ENCODE assay signal across 1 cellular context in the genomic region with DNA sequence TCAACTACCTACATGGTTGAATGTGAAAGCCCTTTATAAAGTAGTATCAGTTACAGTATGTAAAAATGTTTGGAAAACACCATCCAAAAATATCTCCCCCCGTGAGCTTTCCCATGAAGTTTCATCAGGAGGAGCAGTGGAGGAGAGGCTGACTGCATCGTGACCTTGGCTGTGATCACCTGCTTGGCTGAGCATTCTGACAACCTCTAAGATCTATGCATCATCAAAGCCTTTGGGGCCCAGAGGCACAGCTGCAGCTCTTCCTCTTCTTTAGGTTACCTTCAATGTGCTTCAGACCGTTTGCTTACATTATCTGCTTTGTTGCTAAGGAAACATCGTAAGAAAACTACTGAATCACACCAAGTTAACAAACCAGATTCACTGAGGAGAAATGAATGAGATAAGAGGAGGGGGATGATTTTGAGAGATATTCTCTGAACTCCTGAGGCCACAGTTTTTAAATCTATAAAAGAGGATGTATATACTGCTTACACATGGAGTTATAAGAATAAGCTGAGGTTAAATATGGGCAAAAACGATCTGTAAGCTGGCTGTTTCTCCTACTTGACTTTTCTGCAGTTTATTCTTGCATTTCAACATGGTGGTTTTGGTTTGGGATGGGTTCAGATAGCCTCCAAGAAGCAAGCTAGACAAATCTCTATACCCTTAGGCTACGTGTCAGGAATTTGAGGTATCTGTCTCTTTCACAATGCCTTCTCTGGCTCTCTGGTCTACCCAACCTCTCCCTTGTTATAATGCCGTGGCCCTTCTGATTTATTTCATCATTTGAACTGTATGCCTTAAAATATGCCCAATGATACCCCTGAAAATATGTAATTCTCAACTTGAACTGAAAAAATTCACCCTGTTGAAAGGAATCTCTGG.
TF ChIP-seq lines count a peak whose summit lies in the region.

No MANE protein-coding gene starts in this region.

TF ChIP-seq in WTC11, 78 proteins besides CTCF, POLR2A, EP300 and RAD21 (continued from another document):
- TF ChIP-seq, protein P1, sequence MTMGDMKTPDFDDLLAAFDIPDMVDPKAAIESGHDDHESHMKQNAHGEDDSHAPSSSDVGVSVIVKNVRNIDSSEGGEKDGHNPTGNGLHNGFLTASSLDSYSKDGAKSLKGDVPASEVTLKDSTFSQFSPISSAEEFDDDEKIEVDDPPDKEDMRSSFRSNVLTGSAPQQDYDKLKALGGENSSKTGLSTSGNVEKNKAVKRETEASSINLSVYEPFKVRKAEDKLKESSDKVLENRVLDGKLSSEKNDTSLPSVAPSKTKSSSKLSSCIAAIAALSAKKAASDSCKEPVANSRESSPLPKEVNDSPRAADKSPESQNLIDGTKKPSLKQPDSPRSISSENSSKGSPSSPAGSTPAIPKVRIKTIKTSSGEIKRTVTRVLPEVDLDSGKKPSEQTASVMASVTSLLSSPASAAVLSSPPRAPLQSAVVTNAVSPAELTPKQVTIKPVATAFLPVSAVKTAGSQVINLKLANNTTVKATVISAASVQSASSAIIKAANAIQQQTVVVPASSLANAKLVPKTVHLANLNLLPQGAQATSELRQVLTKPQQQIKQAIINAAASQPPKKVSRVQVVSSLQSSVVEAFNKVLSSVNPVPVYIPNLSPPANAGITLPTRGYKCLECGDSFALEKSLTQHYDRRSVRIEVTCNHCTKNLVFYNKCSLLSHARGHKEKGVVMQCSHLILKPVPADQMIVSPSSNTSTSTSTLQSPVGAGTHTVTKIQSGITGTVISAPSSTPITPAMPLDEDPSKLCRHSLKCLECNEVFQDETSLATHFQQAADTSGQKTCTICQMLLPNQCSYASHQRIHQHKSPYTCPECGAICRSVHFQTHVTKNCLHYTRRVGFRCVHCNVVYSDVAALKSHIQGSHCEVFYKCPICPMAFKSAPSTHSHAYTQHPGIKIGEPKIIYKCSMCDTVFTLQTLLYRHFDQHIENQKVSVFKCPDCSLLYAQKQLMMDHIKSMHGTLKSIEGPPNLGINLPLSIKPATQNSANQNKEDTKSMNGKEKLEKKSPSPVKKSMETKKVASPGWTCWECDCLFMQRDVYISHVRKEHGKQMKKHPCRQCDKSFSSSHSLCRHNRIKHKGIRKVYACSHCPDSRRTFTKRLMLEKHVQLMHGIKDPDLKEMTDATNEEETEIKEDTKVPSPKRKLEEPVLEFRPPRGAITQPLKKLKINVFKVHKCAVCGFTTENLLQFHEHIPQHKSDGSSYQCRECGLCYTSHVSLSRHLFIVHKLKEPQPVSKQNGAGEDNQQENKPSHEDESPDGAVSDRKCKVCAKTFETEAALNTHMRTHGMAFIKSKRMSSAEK (CRISPR knock-in tag; IDR thresholded peaks at IDR 0.05; ENCODE audit: borderline replicate concordance) = no peak
- TF ChIP-seq, protein P2, sequence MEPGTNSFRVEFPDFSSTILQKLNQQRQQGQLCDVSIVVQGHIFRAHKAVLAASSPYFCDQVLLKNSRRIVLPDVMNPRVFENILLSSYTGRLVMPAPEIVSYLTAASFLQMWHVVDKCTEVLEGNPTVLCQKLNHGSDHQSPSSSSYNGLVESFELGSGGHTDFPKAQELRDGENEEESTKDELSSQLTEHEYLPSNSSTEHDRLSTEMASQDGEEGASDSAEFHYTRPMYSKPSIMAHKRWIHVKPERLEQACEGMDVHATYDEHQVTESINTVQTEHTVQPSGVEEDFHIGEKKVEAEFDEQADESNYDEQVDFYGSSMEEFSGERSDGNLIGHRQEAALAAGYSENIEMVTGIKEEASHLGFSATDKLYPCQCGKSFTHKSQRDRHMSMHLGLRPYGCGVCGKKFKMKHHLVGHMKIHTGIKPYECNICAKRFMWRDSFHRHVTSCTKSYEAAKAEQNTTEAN (CRISPR knock-in tag; IDR thresholded peaks at IDR 0.05) = no peak
- TF ChIP-seq, protein P3, sequence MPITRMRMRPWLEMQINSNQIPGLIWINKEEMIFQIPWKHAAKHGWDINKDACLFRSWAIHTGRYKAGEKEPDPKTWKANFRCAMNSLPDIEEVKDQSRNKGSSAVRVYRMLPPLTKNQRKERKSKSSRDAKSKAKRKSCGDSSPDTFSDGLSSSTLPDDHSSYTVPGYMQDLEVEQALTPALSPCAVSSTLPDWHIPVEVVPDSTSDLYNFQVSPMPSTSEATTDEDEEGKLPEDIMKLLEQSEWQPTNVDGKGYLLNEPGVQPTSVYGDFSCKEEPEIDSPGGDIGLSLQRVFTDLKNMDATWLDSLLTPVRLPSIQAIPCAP (CRISPR knock-in tag; IDR thresholded peaks at IDR 0.05) = no peak
- TF ChIP-seq, protein P4, sequence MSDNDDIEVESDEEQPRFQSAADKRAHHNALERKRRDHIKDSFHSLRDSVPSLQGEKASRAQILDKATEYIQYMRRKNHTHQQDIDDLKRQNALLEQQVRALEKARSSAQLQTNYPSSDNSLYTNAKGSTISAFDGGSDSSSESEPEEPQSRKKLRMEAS (CRISPR knock-in tag; IDR thresholded peaks at IDR 0.05) = no peak
- TF ChIP-seq SMAD4 (CRISPR knock-in tag; IDR thresholded peaks at IDR 0.05) = no peak
- TF ChIP-seq PRRX2 (CRISPR knock-in tag; IDR thresholded peaks at IDR 0.05) = no peak
- TF ChIP-seq NR3C1 (CRISPR knock-in tag; conservative IDR thresholded peaks at IDR 0.05; ENCODE audit: low read depth) = no peak
- TF ChIP-seq SOX15 (CRISPR knock-in tag; IDR thresholded peaks at IDR 0.05) = no peak
TF ChIP-seq in WTC11: peak in this region for 0.
